Comparison of ENCODE assay signal across 26 cellular contexts in the genomic region with DNA sequence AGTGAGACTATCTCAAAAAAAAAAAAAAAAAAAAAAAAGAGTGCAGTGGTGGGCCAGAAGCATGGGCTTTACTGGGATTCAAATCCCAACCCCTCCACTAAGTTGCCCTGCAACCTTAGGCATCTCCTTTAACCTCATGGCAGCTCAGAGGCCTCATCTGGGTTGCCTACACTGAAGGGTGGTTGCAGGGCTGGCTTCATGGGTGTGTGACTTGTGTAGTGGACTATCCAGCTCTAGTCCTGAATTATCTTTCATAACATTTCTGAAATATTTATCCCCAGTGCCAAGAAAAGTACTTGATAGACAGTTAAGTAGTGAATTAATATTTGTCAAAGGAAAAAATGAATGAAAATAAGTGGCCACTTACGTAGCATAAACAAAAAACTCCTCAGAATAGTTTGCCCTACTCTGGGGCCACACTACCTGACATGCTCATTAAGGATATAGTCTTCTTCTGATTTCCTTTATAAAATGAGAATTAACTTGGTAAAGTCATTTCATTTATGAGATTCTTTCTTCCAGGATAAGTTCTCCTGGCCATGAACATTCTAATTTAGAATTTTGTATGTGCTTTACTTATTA.
"Had no signal": no experiment of that assay in that cellular context is flagged by ENCODE, and none has a peak within 500 bp of the region (broad histone marks: within the 10 kb centered on the region; RNA-seq: fewer than 3 reads in every experiment).

No MANE protein-coding gene starts in this region.

- H3K27me3 ChIP-seq: ascending aorta, brain microvascular endothelial cell had no signal

- H3K36me3 ChIP-seq: ascending aorta, brain microvascular endothelial cell, esophagus muscularis mucosa, gastrocnemius medialis had no signal

- H3K4me3 ChIP-seq: ascending aorta, esophagus muscularis mucosa, gastrocnemius medialis had no signal

- DNase-seq: activated CD4-positive, alpha-beta memory T cell treated with anti-CD3 and anti-CD28 coated beads for 36 hours; activated CD4-positive, alpha-beta T cell treated with anti-CD3 and anti-CD28 coated beads for 36 hours; activated CD4-positive, alpha-beta T cell treated with anti-CD3 and anti-CD28 coated beads, Interleukin-2, amount 10 ng/mL, durations not matched to agents 24 days and 14 days; activated CD4-positive, CD25-positive, alpha-beta regulatory T cell; activated CD4-positive, CD25-positive, alpha-beta regulatory T cell treated with anti-CD3 and anti-CD28 coated beads, Interleukin-2, amount 50 U/mL, for 72 hours; activated CD8-positive, alpha-beta memory T cell treated with anti-CD3 and anti-CD28 coated beads, Interleukin-2, amount 50 U/mL, for 48 hours; activated naive CD4-positive, alpha-beta T cell; activated naive CD4-positive, alpha-beta T cell treated with anti-CD3 and anti-CD28 coated beads, Interleukin-2, amount 10 ng/mL, durations not matched to agents 7 days and 5 days; activated naive CD8-positive, alpha-beta T cell treated with anti-CD3 and anti-CD28 coated beads, Interleukin-2, amount 10 ng/mL, durations not matched to agents 7 days and 5 days; activated T-cell treated with anti-CD3 and anti-CD28 coated beads for 4 hours; activated T-cell treated with anti-CD3 and anti-CD28 coated beads, Interleukin-2, amount 50 U/mL, for 24 hours; activated T-cell treated with anti-CD3 and anti-CD28 coated beads, Interleukin-2, amount 50 U/mL, for 72 hours; brain microvascular endothelial cell; caudate nucleus; cortex of kidney; dermis blood vessel endothelial cell; effector CD4-positive, alpha-beta T cell; effector memory CD8-positive, alpha-beta T cell; erythroblast; foreskin keratinocyte; gastrocnemius medialis; glutamatergic neuron; T-helper 2 cell had no signal

- H3K27me3 Mint-ChIP-seq: activated T-cell treated with anti-CD3 and anti-CD28 coated beads, Interleukin-2, amount 50 U/mL, for 24 hours had no signal

- H3K9me3 Mint-ChIP-seq: activated CD4-positive, alpha-beta memory T cell treated with anti-CD3 and anti-CD28 coated beads for 36 hours; activated CD4-positive, alpha-beta T cell treated with anti-CD3 and anti-CD28 coated beads, Interleukin-2, amount 10 ng/mL, durations not matched to agents 24 days and 14 days; activated naive CD4-positive, alpha-beta T cell treated with anti-CD3 and anti-CD28 coated beads, Interleukin-2, amount 10 ng/mL, durations not matched to agents 7 days and 5 days; activated naive CD4-positive, alpha-beta T cell treated with anti-CD3 and anti-CD28 coated beads, Interleukin-2, amount 50 U/mL, for 72 hours; activated naive CD8-positive, alpha-beta T cell treated with anti-CD3 and anti-CD28 coated beads, Interleukin-2, amount 10 ng/mL, durations not matched to agents 7 days and 5 days; activated T-cell treated with anti-CD3 and anti-CD28 coated beads, Interleukin-2, amount 50 U/mL, for 24 hours; activated T-cell treated with anti-CD3 and anti-CD28 coated beads, Interleukin-2, amount 50 U/mL, for 72 hours; effector memory CD8-positive, alpha-beta T cell had no signal

- H3K9me3 ChIP-seq: ascending aorta, esophagus muscularis mucosa, gastrocnemius medialis had no signal

- H3K27ac Mint-ChIP-seq: activated CD4-positive, alpha-beta memory T cell treated with anti-CD3 and anti-CD28 coated beads for 36 hours; activated CD4-positive, alpha-beta T cell treated with anti-CD3 and anti-CD28 coated beads for 36 hours; activated CD4-positive, alpha-beta T cell treated with anti-CD3 and anti-CD28 coated beads, Interleukin-2, amount 10 ng/mL, durations not matched to agents 24 days and 14 days; activated naive CD4-positive, alpha-beta T cell treated with anti-CD3 and anti-CD28 coated beads, Interleukin-2, amount 10 ng/mL, durations not matched to agents 7 days and 5 days; activated naive CD4-positive, alpha-beta T cell treated with anti-CD3 and anti-CD28 coated beads, Interleukin-2, amount 50 U/mL, for 72 hours; activated naive CD8-positive, alpha-beta T cell treated with anti-CD3 and anti-CD28 coated beads, Interleukin-2, amount 10 ng/mL, durations not matched to agents 7 days and 5 days; activated T-cell treated with anti-CD3 and anti-CD28 coated beads, Interleukin-2, amount 50 U/mL, for 24 hours; activated T-cell treated with anti-CD3 and anti-CD28 coated beads, Interleukin-2, amount 50 U/mL, for 72 hours; effector memory CD8-positive, alpha-beta T cell had no signal

- H3K36me3 Mint-ChIP-seq: activated CD4-positive, alpha-beta memory T cell treated with anti-CD3 and anti-CD28 coated beads for 36 hours; activated naive CD4-positive, alpha-beta T cell treated with anti-CD3 and anti-CD28 coated beads, Interleukin-2, amount 10 ng/mL, durations not matched to agents 7 days and 5 days; activated naive CD4-positive, alpha-beta T cell treated with anti-CD3 and anti-CD28 coated beads, Interleukin-2, amount 50 U/mL, for 72 hours; activated naive CD8-positive, alpha-beta T cell treated with anti-CD3 and anti-CD28 coated beads, Interleukin-2, amount 10 ng/mL, durations not matched to agents 7 days and 5 days had no signal

- H3K4me3 Mint-ChIP-seq: activated CD4-positive, alpha-beta memory T cell treated with anti-CD3 and anti-CD28 coated beads for 36 hours; activated CD4-positive, alpha-beta T cell treated with anti-CD3 and anti-CD28 coated beads for 36 hours; activated CD4-positive, alpha-beta T cell treated with anti-CD3 and anti-CD28 coated beads, Interleukin-2, amount 10 ng/mL, durations not matched to agents 24 days and 14 days; activated naive CD4-positive, alpha-beta T cell treated with anti-CD3 and anti-CD28 coated beads, Interleukin-2, amount 10 ng/mL, durations not matched to agents 7 days and 5 days; activated naive CD8-positive, alpha-beta T cell treated with anti-CD3 and anti-CD28 coated beads, Interleukin-2, amount 10 ng/mL, durations not matched to agents 7 days and 5 days; activated T-cell treated with anti-CD3 and anti-CD28 coated beads, Interleukin-2, amount 50 U/mL, for 24 hours; activated T-cell treated with anti-CD3 and anti-CD28 coated beads, Interleukin-2, amount 50 U/mL, for 72 hours; effector memory CD8-positive, alpha-beta T cell had no signal

- H3K27ac ChIP-seq: ascending aorta, brain microvascular endothelial cell, esophagus muscularis mucosa, foreskin keratinocyte, gastrocnemius medialis had no signal

- H3K4me1 ChIP-seq: ascending aorta, esophagus muscularis mucosa, foreskin keratinocyte, gastrocnemius medialis had no signal

- ATAC-seq: activated CD4-positive, alpha-beta T cell treated with anti-CD3 and anti-CD28 coated beads for 36 hours; activated naive CD4-positive, alpha-beta T cell treated with anti-CD3 and anti-CD28 coated beads, Interleukin-2, amount 50 U/mL, for 72 hours; activated T-cell treated with anti-CD3 and anti-CD28 coated beads, Interleukin-2, amount 50 U/mL, for 72 hours; effector memory CD8-positive, alpha-beta T cell; foreskin keratinocyte; gastrocnemius medialis had no signal

- H3K4me1 Mint-ChIP-seq: activated CD4-positive, alpha-beta T cell treated with anti-CD3 and anti-CD28 coated beads for 36 hours; activated CD4-positive, alpha-beta T cell treated with anti-CD3 and anti-CD28 coated beads, Interleukin-2, amount 10 ng/mL, durations not matched to agents 24 days and 14 days; activated naive CD4-positive, alpha-beta T cell treated with anti-CD3 and anti-CD28 coated beads, Interleukin-2, amount 10 ng/mL, durations not matched to agents 7 days and 5 days; activated naive CD8-positive, alpha-beta T cell treated with anti-CD3 and anti-CD28 coated beads, Interleukin-2, amount 10 ng/mL, durations not matched to agents 7 days and 5 days had no signal
